In the genomic region with DNA sequence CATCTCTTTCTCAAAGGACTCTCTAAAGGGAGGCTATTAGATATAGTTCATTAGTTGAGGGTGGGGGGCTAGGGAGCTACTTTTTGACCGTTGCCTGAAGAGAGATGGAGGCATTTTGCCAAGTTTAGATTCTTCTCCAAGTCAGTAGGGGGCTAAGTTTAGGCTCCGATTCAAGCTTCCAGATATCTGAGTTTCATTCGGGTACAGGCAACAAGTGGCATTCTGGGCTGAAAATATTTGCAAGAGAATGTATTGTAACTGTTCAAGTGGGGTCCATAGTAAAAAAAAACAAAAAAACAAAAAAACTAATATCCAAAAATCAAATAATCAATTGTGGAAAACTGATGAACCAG, we compare ENCODE assay signal across 1 cellular context.
TF ChIP-seq lines count a peak whose summit lies in the region.

No MANE protein-coding gene starts in this region.

TF ChIP-seq in IMR-90, 13 proteins besides CTCF, POLR2A, EP300 and RAD21:
- TF ChIP-seq RCOR1 (IDR thresholded peaks at IDR 0.05; ENCODE audit: insufficient replicate concordance, low read length): no peak
- no peak for TF ChIP-seq RFX5 (IDR thresholded peaks at IDR 0.05; ENCODE audit: low read depth, low read length)
- TF ChIP-seq MXI1 (IDR thresholded peaks at IDR 0.05; ENCODE audit: borderline replicate concordance, low read depth, low read length): no peak
- TF ChIP-seq CEBPB (IDR thresholded peaks at IDR 0.05; ENCODE audit: low read depth, low read length): no peak
- no peak for TF ChIP-seq SMC3 (IDR thresholded peaks at IDR 0.05; ENCODE audit: low read depth, low read length)
- TF ChIP-seq MAZ (IDR thresholded peaks at IDR 0.05; ENCODE audit: borderline replicate concordance, low read depth, low read length): no peak
- TF ChIP-seq FOS (IDR thresholded peaks at IDR 0.05; ENCODE audit: low read depth, low read length): no peak
- TF ChIP-seq CHD1 (IDR thresholded peaks at IDR 0.05; ENCODE audit: low read depth, low read length): no peak
- no peak for TF ChIP-seq MAFK (IDR thresholded peaks at IDR 0.05; ENCODE audit: low read depth, low read length)
- TF ChIP-seq NFE2L2 (IDR thresholded peaks at IDR 0.05; ENCODE audit: low read depth, low read length): no peak
- no peak for TF ChIP-seq ELK1 (IDR thresholded peaks at IDR 0.05; ENCODE audit: borderline replicate concordance, low read depth, low read length)
- no peak for TF ChIP-seq USF2 (IDR thresholded peaks at IDR 0.05; ENCODE audit: low read depth, low read length)
- no peak for TF ChIP-seq BHLHE40 (IDR thresholded peaks at IDR 0.05; ENCODE audit: low read depth, low read length)
TF ChIP-seq in IMR-90: peak in this region for 0.
